Comparison of ENCODE assay signal across 10 cellular contexts in genomic region chr9:34591911-34592866, GRCh38. TPM values are rescaled to one million over a fixed set of nuclear protein-coding genes. Genes with fewer than 3 reads are reported as not detected.
DNase-seq lines count a peak whose midpoint lies in the region; ATAC-seq, FAIRE-seq and TF ChIP-seq lines count a peak whose summit lies in the region.
"Had no signal": no experiment of that assay in that cellular context is flagged by ENCODE, and none has a peak within 500 bp of the region (broad histone marks: within the 10 kb centered on the region; RNA-seq: fewer than 3 reads in every experiment).

No MANE protein-coding gene starts in this region.

- SMC1A ChIA-PET in GM12878 (lab: Charles Lee; ENCODE audit: uncharacterized antibody, unreplicated experiment), result interaction anchor here (1.0 to 1.3 kb wide), 5 partner anchors 15 to 262 kb away, joined by 3 to 4 read pairs (median 3); no protein-coding TSS in a partner anchor

- peaks cover 0 to 2% (median 0%) of the 10 kb centered on the region in 8 donors for H3K9me3 Mint-ChIP-seq in CD4-positive, alpha-beta memory T cell
- H3K9me3 Mint-ChIP-seq in HFFc6, result no peaks in the 10 kb centered on the region
- H3K9me3 Mint-ChIP-seq in nephron progenitor cell, result no peaks in the 10 kb centered on the region

- peak overlapping the region in 1 of 2 donors; percentile 50 for H3K4me3 ChIP-seq in CD4-positive, alpha-beta memory T cell (ENCODE audit: low read length in 2 of 2)
- no peak overlapping the region for H3K4me3 ChIP-seq in GM12878

- no peak for DNase-seq in CD4-positive, alpha-beta memory T cell
- no peak for DNase-seq in HFFc6
- no peak for DNase-seq in GM12878 (ENCODE audit: low read depth, low spot score)
- no peak for DNase-seq in nephron progenitor cell
- no peak for DNase-seq in left lobe of liver (ENCODE audit: low spot score)
- DNase-seq in NCI-H748 treated with DMSO at 0.1 percent for 48 hours (lab: John Stamatoyannopoulos, UW), result no peak
- DNase-seq: DMS79 had no signal

- FAIRE-seq in GM12878 (lab: Jason Lieb, UNC), result peak; percentile 94

- peak overlapping the region in 2 of 7 donors; percentile 0 to 69 for H3K27ac Mint-ChIP-seq in CD4-positive, alpha-beta memory T cell
- H3K27ac Mint-ChIP-seq in HFFc6, result no peak overlapping the region
- no peak overlapping the region for H3K27ac Mint-ChIP-seq in nephron progenitor cell

- BruUV-seq in GM12878 (replicated peaks; lab: Mats Ljungman, UMichigan), result no TSS peak

- in situ Hi-C loops in GM12878 (cut with MboI), result loop anchor here (5.0 kb wide), 1 partner anchor 50 kb away; no protein-coding TSS in a partner anchor

- no peaks in the 10 kb centered on the region for H3K79me2 ChIP-seq in GM12878 (ENCODE audit: control insufficient read depth, insufficient read depth, low read length)

- POLR2A ChIA-PET in CD4-positive, alpha-beta memory T cell (lab: Charles Lee; ENCODE audit: partially characterized antibody), result interaction anchor here (0.6 to 1.2 kb wide), 2 partner anchors 14 to 262 kb away, joined by 3 to 4 read pairs; no protein-coding TSS in a partner anchor
- POLR2A ChIA-PET in GM12878 (lab: Charles Lee), result interaction anchor here (1.2 kb wide), 1 partner anchor 44 kb away, joined by 3 read pairs; no protein-coding TSS in a partner anchor

- CTCF ChIA-PET in CD4-positive, alpha-beta memory T cell (lab: Charles Lee; ENCODE audit: partially characterized antibody), result interaction anchor here (0.6 to 3.0 kb wide), 38 partner anchors 10 to 968 kb away, joined by 3 to 21 read pairs (median 4); partner anchors contain the start of genes DCTN3, GALT, RPP25L and SIGMAR1
- CTCF ChIA-PET in GM12878 (lab: Yijun Ruan, JAX), result interaction anchor here (0.6 to 3.1 kb wide), 17 partner anchors 9 to 203 kb away, joined by 3 to 32 read pairs (median 3); partner anchors contain the start of gene RPP25L

- H3K4me3 Mint-ChIP-seq in CD4-positive, alpha-beta memory T cell, result peak overlapping the region; percentile 25 to 86 (median 80)
- H3K4me3 Mint-ChIP-seq in HFFc6, result no peak overlapping the region
- H3K4me3 Mint-ChIP-seq in nephron progenitor cell, result peak overlapping the region; percentile 16

- no peak for TF ChIP-seq RAD21 in GM12878 (IDR thresholded peaks at IDR 0.05; ENCODE audit: insufficient read depth, low read depth, low read length)

- H3K4me1 ChIP-seq in CD4-positive, alpha-beta memory T cell (ENCODE audit: insufficient read depth, low read length), result peaks cover 25% of the 10 kb centered on the region
- peaks cover 2% of the 10 kb centered on the region; the same call in 1 of the 2 replicates for H3K4me1 ChIP-seq in GM12878 (ENCODE audit: control insufficient read depth, insufficient read depth, low read length)

- intact Hi-C loops in CD4-positive, alpha-beta memory T cell (cut with micrococcal nuclease), result loop anchor here (1.0 to 5.0 kb wide), 4 partner anchors 45 to 188 kb away; no protein-coding TSS in a partner anchor
- intact Hi-C loops in GM12878 (cut with micrococcal nuclease; ENCODE audit: unreplicated experiment), result loop anchor here (1.0 to 2.0 kb wide), 3 partner anchors 44 to 187 kb away; no protein-coding TSS in a partner anchor

- peaks cover 47% of the 10 kb centered on the region for H3K27me3 ChIP-seq in CD4-positive, alpha-beta memory T cell (ENCODE audit: insufficient read depth, low read length)
- peaks cover 28 to 41% of the 10 kb centered on the region in 2 experiments for H3K27me3 ChIP-seq in GM12878 (replicated peaks in 1 of 2; ENCODE audit: control insufficient read depth in 2 of 2, insufficient read depth in 2 of 2, low read length in 1 of 2)

- peak; percentile 20 for ATAC-seq in GM12878
- no peak for ATAC-seq in HG02759 (IDR thresholded peaks at IDR 0.05; ENCODE audit: unreplicated experiment)
- no peak for ATAC-seq in left lobe of liver

- H4K20me1 ChIP-seq in GM12878 (ENCODE audit: control insufficient read depth, insufficient read depth), result peaks cover 14% of the 10 kb centered on the region

- peaks cover 12 to 44% (median 20%) of the 10 kb centered on the region in 4 donors for H3K4me1 Mint-ChIP-seq in CD4-positive, alpha-beta memory T cell
- no peaks in the 10 kb centered on the region for H3K4me1 Mint-ChIP-seq in HFFc6 (ENCODE audit: low read depth)
- peaks cover 69% of the 10 kb centered on the region for H3K4me1 Mint-ChIP-seq in nephron progenitor cell

- no peak overlapping the region for H3K27ac ChIP-seq in CD4-positive, alpha-beta memory T cell (ENCODE audit: low read depth, low read length)
- no peak overlapping the region for H3K27ac ChIP-seq in GM12878 (ENCODE audit: control insufficient read depth, insufficient read depth)

- RAD21 ChIA-PET in GM12878 (lab: Charles Lee; ENCODE audit: unreplicated experiment), result interaction anchor here (0.5 to 1.4 kb wide), 3 partner anchors 102 to 189 kb away, joined by 3 to 7 read pairs (median 3); no protein-coding TSS in a partner anchor

- H3K4me2 ChIP-seq in GM12878 (ENCODE audit: control insufficient read depth, insufficient read depth), result no peak overlapping the region

- TF ChIP-seq EP300 in GM12878 (IDR thresholded peaks at IDR 0.05; ENCODE audit: borderline replicate concordance in 1 of 2, control insufficient read depth in 1 of 2, low read depth in 2 of 2, low read length in 2 of 2), result no peak

- no peaks in the 10 kb centered on the region for H3K36me3 ChIP-seq in CD4-positive, alpha-beta memory T cell (ENCODE audit: insufficient read depth, low read length)
- H3K36me3 ChIP-seq in GM12878 (ENCODE audit: control insufficient read depth in 2 of 2, insufficient read depth in 2 of 2, low read length in 1 of 2), result no peaks in the 10 kb centered on the region

- no peaks in the 10 kb centered on the region for H3K9me3 ChIP-seq in CD4-positive, alpha-beta memory T cell (ENCODE audit: control insufficient read depth in 1 of 2, low read length in 2 of 2)
- H3K9me3 ChIP-seq in GM12878 (replicated peaks; ENCODE audit: control insufficient read depth, insufficient read depth, low read length), result no peaks in the 10 kb centered on the region

- H3K9ac ChIP-seq in GM12878 (ENCODE audit: control insufficient read depth, insufficient read depth, low read length), result no peak overlapping the region

- no peak overlapping the region for H2AFZ ChIP-seq in GM12878 (ENCODE audit: control insufficient read depth, low read depth, low read length)

- 14% methylated on average over 17 of the region's 17 CpGs for WGBS in GM12878 (ENCODE audit: insufficient coverage, insufficient replicate concordance, low lambda C conversion rate, missing lambda C conversion rate)

- peaks cover 44 to 62% of the 10 kb centered on the region in 2 donors for H3K27me3 Mint-ChIP-seq in CD4-positive, alpha-beta memory T cell
- H3K27me3 Mint-ChIP-seq in HFFc6 (ENCODE audit: insufficient read depth) (peaks cover 63% of the 10 kb centered on the region), nephron progenitor cell (ENCODE audit: low read depth, poor library complexity) (peaks cover 59% of the 10 kb centered on the region)

- no peak for TF ChIP-seq POLR2A in GM12878 (IDR thresholded peaks at IDR 0.05; ENCODE audit: low read depth, low read length)

- TF ChIP-seq CTCF in HFFc6 (IDR thresholded peaks at IDR 0.05) (peak; percentile 58), GM12878 (IDR thresholded peaks at IDR 0.05 in 2 of 3, conservative IDR thresholded peaks at IDR 0.05 in 1 of 3; ENCODE audit: control insufficient read depth in 2 of 3, extremely low read depth in 1 of 3, insufficient read depth in 1 of 3, low read depth in 3 of 3, low read length in 3 of 3) (no peak), nephron progenitor cell (IDR thresholded peaks at IDR 0.05) (peak; percentile 2)

- no peaks in the 10 kb centered on the region for H3K36me3 Mint-ChIP-seq in CD4-positive, alpha-beta memory T cell
- H3K36me3 Mint-ChIP-seq in HFFc6 (ENCODE audit: low read depth), result no peaks in the 10 kb centered on the region
- H3K36me3 Mint-ChIP-seq in nephron progenitor cell (ENCODE audit: low read depth), result no peaks in the 10 kb centered on the region

RNA-seq across cellular contexts. Expression of gene CNTFR, which starts 2.7 kb away (rescaled TPM):
- total RNA-seq in CD4-positive, alpha-beta memory T cell, result not detected
- not detected for polyA plus RNA-seq in CD4-positive, alpha-beta memory T cell
- not detected for total RNA-seq in HFFc6 (2021; fragmentation: NEBNext Ultra II Directional; extraction: Animal tissue kit (Norgen Biotek cat#: 25700))
- not detected in 2 replicates for total RNA-seq in GM12878 (2013; cell fraction: nucleolus; rRNA removed)
- not detected in 2 replicates for total RNA-seq in GM12878 (2014; rRNA removed)
- total RNA-seq in GM12878 (2014; rRNA removed; fragmentation: Illumina TruSeq; extraction: Trizol), result not detected in 2 replicates
- not detected in 2 replicates for total RNA-seq in GM12878 (2021)
- not detected for polyA plus RNA-seq in GM12878 (2011; ENCODE audit: low read depth)
- polyA plus RNA-seq in GM12878 (2011; rRNA removed), result not detected in 2 replicates
- polyA plus RNA-seq in GM12878 (2011; cell fraction: cytosol; rRNA removed), result not detected in 2 replicates
- polyA plus RNA-seq in GM12878 (2011; cell fraction: nucleus; rRNA removed), result 0.10 TPM in 1 of 2 replicates, not detected in the other
- polyA plus RNA-seq in GM12878 (2012), result not detected in 2 replicates
- not detected in 2 replicates for polyA plus RNA-seq in GM12878 (2014; fragmentation: Illumina TruSeq; extraction: Trizol)
- polyA plus RNA-seq in GM12878 (2014; fragmentation: Nextera tagmentation; extraction: Ambion mirVana), result not detected
- not detected in 2 replicates for polyA plus RNA-seq in GM12878 (2014; rRNA removed)
- not detected for polyA plus RNA-seq in GM12878 (2016; fragmentation: Nextera tagmentation; extraction: Ambion mirVana)
- polyA minus RNA-seq in GM12878 (2011; rRNA and poly(A)+ RNA removed), result not detected in 2 replicates
- not detected in 2 replicates for polyA minus RNA-seq in GM12878 (2011; cell fraction: cytosol; rRNA and poly(A)+ RNA removed)
- not detected in 2 replicates for polyA minus RNA-seq in GM12878 (2011; cell fraction: nucleus; rRNA and poly(A)+ RNA removed)
- 13.0 TPM for total RNA-seq in left lobe of liver
- total RNA-seq: RPMI7951 had no signal

RNA-seq across cellular contexts. Expression of gene RPP25L, which starts 19.7 kb away (rescaled TPM):
- 10 to 100 TPM; 28.5 to 28.9 TPM for total RNA-seq in CD4-positive, alpha-beta memory T cell
- 10 to 100 TPM; 39.1 to 46.5 TPM for polyA plus RNA-seq in CD4-positive, alpha-beta memory T cell
- total RNA-seq in HFFc6 (2021; fragmentation: NEBNext Ultra II Directional; extraction: Animal tissue kit (Norgen Biotek cat#: 25700)), result 10 to 100 TPM; 16.1 to 22.0 (median 19.6) TPM
- total RNA-seq in GM12878 (2013; cell fraction: nucleolus; rRNA removed), result 4.4 and 4.6 TPM in 2 replicates
- total RNA-seq in GM12878 (2014; rRNA removed) (28.0 and 30.2 TPM in 2 replicates), GM12878 (2014; rRNA removed; fragmentation: Illumina TruSeq; extraction: Trizol) (14.0 and 14.3 TPM in 2 replicates), GM12878 (2021) (18.4 and 19.0 TPM in 2 replicates), left lobe of liver (25.5 TPM)
- polyA plus RNA-seq in GM12878 (2011; ENCODE audit: low read depth), result 13.4 TPM
- polyA plus RNA-seq in GM12878 (2011; rRNA removed) (7.8 and 12.9 TPM in 2 replicates), GM12878 (2014; fragmentation: Illumina TruSeq; extraction: Trizol) (2.9 and 8.5 TPM in 2 replicates), GM12878 (2014; fragmentation: Nextera tagmentation; extraction: Ambion mirVana) (10 to 100 TPM in 1 of 2 experiments, 1 to 10 TPM in 1; 7.7 to 14.7 TPM), GM12878 (2014; rRNA removed) (26.6 and 36.3 TPM in 2 replicates), GM12878 (2016; fragmentation: Nextera tagmentation; extraction: Ambion mirVana) (10 to 100 TPM; 26.1 to 26.2 TPM)
- polyA plus RNA-seq in GM12878 (2011; cell fraction: cytosol; rRNA removed), result 21.4 and 28.8 TPM in 2 replicates
- 14.0 and 15.5 TPM in 2 replicates for polyA plus RNA-seq in GM12878 (2011; cell fraction: nucleus; rRNA removed)
- polyA plus RNA-seq in GM12878 (2012), result 19.2 and 20.0 TPM in 2 replicates
- polyA minus RNA-seq in GM12878 (2011; rRNA and poly(A)+ RNA removed), result 4.2 and 11.9 TPM in 2 replicates
- 2.8 and 3.3 TPM in 2 replicates for polyA minus RNA-seq in GM12878 (2011; cell fraction: cytosol; rRNA and poly(A)+ RNA removed)
- polyA minus RNA-seq in GM12878 (2011; cell fraction: nucleus; rRNA and poly(A)+ RNA removed), result 6.5 and 9.3 TPM in 2 replicates

RNA-seq across cellular contexts. Expression of gene DCTN3, which starts 28.1 kb away (rescaled TPM):
- 10 to 100 TPM; 57.8 to 62.0 TPM for total RNA-seq in CD4-positive, alpha-beta memory T cell
- 100 to 1,000 TPM; 112 to 144 TPM for polyA plus RNA-seq in CD4-positive, alpha-beta memory T cell
- 100 to 1,000 TPM; 150 to 176 (median 161) TPM for total RNA-seq in HFFc6 (2021; fragmentation: NEBNext Ultra II Directional; extraction: Animal tissue kit (Norgen Biotek cat#: 25700))
- 18.1 and 20.7 TPM in 2 replicates for total RNA-seq in GM12878 (2013; cell fraction: nucleolus; rRNA removed)
- 87.3 and 103 TPM in 2 replicates for total RNA-seq in GM12878 (2014; rRNA removed)
- 43.2 and 45.6 TPM in 2 replicates for total RNA-seq in GM12878 (2014; rRNA removed; fragmentation: Illumina TruSeq; extraction: Trizol)
- total RNA-seq in GM12878 (2021), result 74.6 and 79.1 TPM in 2 replicates
- polyA plus RNA-seq in GM12878 (2011; ENCODE audit: low read depth), result 115 TPM
- polyA plus RNA-seq in GM12878 (2011; rRNA removed), result 56.5 and 75.6 TPM in 2 replicates
- 102 TPM in 2 replicates for polyA plus RNA-seq in GM12878 (2011; cell fraction: cytosol; rRNA removed)
- polyA plus RNA-seq in GM12878 (2011; cell fraction: nucleus; rRNA removed), result 94.9 and 105 TPM in 2 replicates
- polyA plus RNA-seq in GM12878 (2012), result 101 and 126 TPM in 2 replicates
- polyA plus RNA-seq in GM12878 (2014; fragmentation: Illumina TruSeq; extraction: Trizol), result 26.9 and 57.8 TPM in 2 replicates
- 10 to 100 TPM; 19.0 to 52.0 TPM for polyA plus RNA-seq in GM12878 (2014; fragmentation: Nextera tagmentation; extraction: Ambion mirVana)
- polyA plus RNA-seq in GM12878 (2014; rRNA removed), result 66.7 and 68.0 TPM in 2 replicates
- polyA plus RNA-seq in GM12878 (2016; fragmentation: Nextera tagmentation; extraction: Ambion mirVana), result 100 to 1,000 TPM; 101 to 120 TPM
- 45.4 and 61.2 TPM in 2 replicates for polyA minus RNA-seq in GM12878 (2011; rRNA and poly(A)+ RNA removed)
- polyA minus RNA-seq in GM12878 (2011; cell fraction: cytosol; rRNA and poly(A)+ RNA removed), result 12.0 and 16.7 TPM in 2 replicates
- polyA minus RNA-seq in GM12878 (2011; cell fraction: nucleus; rRNA and poly(A)+ RNA removed), result 24.7 and 43.0 TPM in 2 replicates
- total RNA-seq in left lobe of liver, result 31.4 TPM

RNA-seq across cellular contexts. Expression of gene ARID3C, which starts 36.7 kb away (rescaled TPM):
- total RNA-seq in CD4-positive, alpha-beta memory T cell, result not detected
- polyA plus RNA-seq in CD4-positive, alpha-beta memory T cell, result not detected
- total RNA-seq in HFFc6 (2021; fragmentation: NEBNext Ultra II Directional; extraction: Animal tissue kit (Norgen Biotek cat#: 25700)), result under 1 TPM in 2 of 6 experiments, not detected in 4; 0.14 to 0.17 TPM
- total RNA-seq in GM12878 (2013; cell fraction: nucleolus; rRNA removed), result 0.38 TPM in 1 of 2 replicates, not detected in the other
- total RNA-seq in GM12878 (2014; rRNA removed), result not detected in 2 replicates
- not detected in 2 replicates for total RNA-seq in GM12878 (2014; rRNA removed; fragmentation: Illumina TruSeq; extraction: Trizol)
- total RNA-seq in GM12878 (2021), result 0.24 TPM in 1 of 2 replicates, not detected in the other
- polyA plus RNA-seq in GM12878 (2011; ENCODE audit: low read depth), result not detected
- not detected in 2 replicates for polyA plus RNA-seq in GM12878 (2011; rRNA removed)
- polyA plus RNA-seq in GM12878 (2011; cell fraction: cytosol; rRNA removed), result not detected in 2 replicates
- 0.07 TPM in 1 of 2 replicates, not detected in the other for polyA plus RNA-seq in GM12878 (2011; cell fraction: nucleus; rRNA removed)
- polyA plus RNA-seq in GM12878 (2012), result not detected in 2 replicates
- polyA plus RNA-seq in GM12878 (2014; fragmentation: Illumina TruSeq; extraction: Trizol), result not detected in 2 replicates
- polyA plus RNA-seq in GM12878 (2014; fragmentation: Nextera tagmentation; extraction: Ambion mirVana), result not detected
- polyA plus RNA-seq in GM12878 (2014; rRNA removed), result not detected in 2 replicates
- polyA plus RNA-seq in GM12878 (2016; fragmentation: Nextera tagmentation; extraction: Ambion mirVana), result not detected
- not detected in 2 replicates for polyA minus RNA-seq in GM12878 (2011; rRNA and poly(A)+ RNA removed)
- not detected in 2 replicates for polyA minus RNA-seq in GM12878 (2011; cell fraction: cytosol; rRNA and poly(A)+ RNA removed)
- not detected in 2 replicates for polyA minus RNA-seq in GM12878 (2011; cell fraction: nucleus; rRNA and poly(A)+ RNA removed)
- 8.8 TPM for total RNA-seq in left lobe of liver
- total RNA-seq: left colon, RPMI7951 had no signal

RNA-seq across cellular contexts. Expression of gene SIGMAR1, which starts 45.4 kb away (rescaled TPM):
- total RNA-seq in CD4-positive, alpha-beta memory T cell, result 10 to 100 TPM; 56.1 to 59.5 TPM
- polyA plus RNA-seq in CD4-positive, alpha-beta memory T cell, result 100 to 1,000 TPM; 126 to 193 TPM
- total RNA-seq in HFFc6 (2021; fragmentation: NEBNext Ultra II Directional; extraction: Animal tissue kit (Norgen Biotek cat#: 25700)), result 100 to 1,000 TPM; 126 to 148 (median 138) TPM
- 24.8 and 27.0 TPM in 2 replicates for total RNA-seq in GM12878 (2013; cell fraction: nucleolus; rRNA removed)
- total RNA-seq in GM12878 (2014; rRNA removed) (65.4 and 77.9 TPM in 2 replicates), GM12878 (2014; rRNA removed; fragmentation: Illumina TruSeq; extraction: Trizol) (38.6 and 44.3 TPM in 2 replicates), GM12878 (2021) (61.5 and 63.0 TPM in 2 replicates), left lobe of liver (139 TPM)
- 16.1 TPM for polyA plus RNA-seq in GM12878 (2011; ENCODE audit: low read depth)
- polyA plus RNA-seq in GM12878 (2011; rRNA removed) (7.6 and 12.9 TPM in 2 replicates), GM12878 (2014; fragmentation: Illumina TruSeq; extraction: Trizol) (64.7 and 76.0 TPM in 2 replicates), GM12878 (2014; fragmentation: Nextera tagmentation; extraction: Ambion mirVana) (10 to 100 TPM in 1 of 2 experiments, 1 to 10 TPM in 1; 7.1 to 19.6 TPM), GM12878 (2014; rRNA removed) (81.4 and 82.9 TPM in 2 replicates), GM12878 (2016; fragmentation: Nextera tagmentation; extraction: Ambion mirVana) (100 to 1,000 TPM; 110 to 133 TPM)
- polyA plus RNA-seq in GM12878 (2011; cell fraction: cytosol; rRNA removed), result 21.5 and 23.4 TPM in 2 replicates
- polyA plus RNA-seq in GM12878 (2011; cell fraction: nucleus; rRNA removed), result 13.0 and 13.5 TPM in 2 replicates
- 25.7 and 30.6 TPM in 2 replicates for polyA plus RNA-seq in GM12878 (2012)
- polyA minus RNA-seq in GM12878 (2011; rRNA and poly(A)+ RNA removed), result 13.1 and 18.7 TPM in 2 replicates
- polyA minus RNA-seq in GM12878 (2011; cell fraction: cytosol; rRNA and poly(A)+ RNA removed), result 6.5 and 10.2 TPM in 2 replicates
- 11.7 and 17.3 TPM in 2 replicates for polyA minus RNA-seq in GM12878 (2011; cell fraction: nucleus; rRNA and poly(A)+ RNA removed)

Comparison
In these comparisons a context has a peak if more than half of its experiments do, and no peak if none do; other contexts are left out.
1. CTCF ChIP-seq: peak in HFFc6 (single experiment) and nephron progenitor cell (single experiment); none in GM12878 (0 of 3).
2. RNA of gene CNTFR, which starts 2.7 kb away (total RNA-seq): 13.0 TPM in left lobe of liver (single experiment); not detected in CD4-positive, alpha-beta memory T cell, not detected in HFFc6 and not detected in GM12878; every median in the first group is over 10 times any median in the second.